Comparison of ENCODE assay signal across 21 cellular contexts in genomic region chr6:71502210-71502609, GRCh38.
DNase-seq lines count a peak whose midpoint lies in the region; ATAC-seq, FAIRE-seq and TF ChIP-seq lines count a peak whose summit lies in the region.
"Had no signal": no experiment of that assay in that cellular context is flagged by ENCODE, and none has a peak within 500 bp of the region (broad histone marks: within the 10 kb centered on the region; RNA-seq: fewer than 3 reads in every experiment).

No MANE protein-coding gene starts in this region.

- H4K20me1 ChIP-seq in hepatocyte (ENCODE audit: insufficient read depth, poor library complexity, severe bottlenecking) = no peaks in the 10 kb centered on the region

- no peak for FAIRE-seq in pancreas (lab: Jason Lieb, UNC)
- FAIRE-seq: HepG2 had no signal

- peak overlapping the region; percentile 4 for H3K4me3 Mint-ChIP-seq in Calu3 (ENCODE audit: low read depth, unreplicated experiment)
- no peak overlapping the region for H3K4me3 Mint-ChIP-seq in mesothelial cell of epicardium
- H3K4me3 Mint-ChIP-seq in activated T-cell treated with anti-CD3 and anti-CD28 coated beads, Interleukin-2, amount 50 U/mL, for 72 hours = no peak overlapping the region
- H3K4me3 Mint-ChIP-seq: CD4-positive, CD25-positive, alpha-beta regulatory T cell; CD8-positive, alpha-beta memory T cell; HFFc6; IgD-negative memory B cell had no signal

- H3K4me1 ChIP-seq in hepatocyte (ENCODE audit: insufficient read depth) (no peaks in the 10 kb centered on the region), pancreas (no peaks in the 10 kb centered on the region)
- H3K4me1 ChIP-seq: BE2C had no signal

- H3K27me3 ChIP-seq in hepatocyte = no peaks in the 10 kb centered on the region
- no peaks in the 10 kb centered on the region for H3K27me3 ChIP-seq in pancreas
- H3K27me3 ChIP-seq in WERI-Rb-1 (ENCODE audit: insufficient read depth, low read depth, severe bottlenecking) = no peaks in the 10 kb centered on the region

- H3K36me3 ChIP-seq in hepatocyte (replicated peaks; ENCODE audit: insufficient read depth, low read depth) = no peaks in the 10 kb centered on the region
- H3K36me3 ChIP-seq in pancreas = no peaks in the 10 kb centered on the region
- no peaks in the 10 kb centered on the region for H3K36me3 ChIP-seq in WERI-Rb-1
- H3K36me3 ChIP-seq: BE2C had no signal

- peak in 3 of 4 donors; percentile 60 to 77 (median 60) for ATAC-seq in pancreas
- ATAC-seq in activated T-cell treated with anti-CD3 and anti-CD28 coated beads, Interleukin-2, amount 50 U/mL, for 72 hours (replicated peaks in 1 of 2) = no peak
- ATAC-seq: HCT116, HepG2 had no signal

- intact Hi-C loops in Calu3 (cut with micrococcal nuclease; ENCODE audit: unreplicated experiment) = no loop called here
- intact Hi-C loops in pancreas (cut with DNase I) = loop anchor here in 2 of 3 donors (10.0 kb wide), 1 partner anchor 117 kb away; no protein-coding TSS in a partner anchor

- H3K27ac Mint-ChIP-seq in Calu3 (ENCODE audit: unreplicated experiment) (peak overlapping the region; percentile 23), mesothelial cell of epicardium (peak overlapping the region; percentile 43)
- no peak overlapping the region for H3K27ac Mint-ChIP-seq in activated T-cell treated with anti-CD3 and anti-CD28 coated beads, Interleukin-2, amount 50 U/mL, for 72 hours
- H3K27ac Mint-ChIP-seq: CD4-positive, CD25-positive, alpha-beta regulatory T cell; CD8-positive, alpha-beta memory T cell; HFFc6; IgD-negative memory B cell had no signal

- WGBS in hepatocyte (ENCODE audit: low lambda C conversion rate, missing lambda C conversion rate) = 57% methylated on average over 1 of the region's 1 CpG
- 33 to 35% methylated on average over 1 of the region's 1 CpG for whole genome bisulfite sequencing in pancreas, 2 donors

- no TSS peak for BruUV-seq in Calu3 (replicated peaks; lab: Mats Ljungman, UMichigan)

- TF ChIP-seq CTCF in Calu3 (IDR thresholded peaks at IDR 0.05; ENCODE audit: unreplicated experiment) (no peak), hepatocyte (IDR thresholded peaks at IDR 0.05; ENCODE audit: poor library complexity) (no peak), mesothelial cell of epicardium (IDR thresholded peaks at IDR 0.05; ENCODE audit: unreplicated experiment) (no peak), pancreas (IDR thresholded peaks at IDR 0.05) (no peak), WERI-Rb-1 (IDR thresholded peaks at IDR 0.05; ENCODE audit: low read depth, low read length) (no peak)

- H3K9me3 Mint-ChIP-seq in Calu3 (ENCODE audit: low read depth, unreplicated experiment) (peaks cover 3% of the 10 kb centered on the region), mesothelial cell of epicardium (peaks cover 3% of the 10 kb centered on the region)
- H3K9me3 Mint-ChIP-seq in activated T-cell treated with anti-CD3 and anti-CD28 coated beads, Interleukin-2, amount 50 U/mL, for 72 hours = no peaks in the 10 kb centered on the region
- H3K9me3 Mint-ChIP-seq: CD8-positive, alpha-beta memory T cell; HFFc6 had no signal

- H3K27ac ChIP-seq in hepatocyte (peak overlapping the region; percentile 38), pancreas (peak overlapping the region in 2 of 4 donors; percentile 13 to 18), WERI-Rb-1 (no peak overlapping the region)
- H3K27ac ChIP-seq: GM23248 had no signal

- H2AFZ ChIP-seq in hepatocyte = peak overlapping the region; percentile 1
- H2AFZ ChIP-seq: GM23248 had no signal

- H3K4me3 ChIP-seq in hepatocyte = no peak overlapping the region
- H3K4me3 ChIP-seq in pancreas = no peak overlapping the region
- no peak overlapping the region for H3K4me3 ChIP-seq in WERI-Rb-1 (ENCODE audit: low read depth, low read length)
- H3K4me3 ChIP-seq: GM23248 had no signal

- no peaks in the 10 kb centered on the region for H3K36me3 Mint-ChIP-seq in Calu3 (ENCODE audit: insufficient read depth, unreplicated experiment)
- H3K36me3 Mint-ChIP-seq in mesothelial cell of epicardium = no peaks in the 10 kb centered on the region
- H3K36me3 Mint-ChIP-seq in activated T-cell treated with anti-CD3 and anti-CD28 coated beads, Interleukin-2, amount 50 U/mL, for 72 hours (ENCODE audit: insufficient read depth in 2 of 2) = no peaks in the 10 kb centered on the region
- H3K36me3 Mint-ChIP-seq: CD4-positive, CD25-positive, alpha-beta regulatory T cell; CD8-positive, alpha-beta memory T cell had no signal

- H3K4me1 Mint-ChIP-seq in Calu3 (ENCODE audit: low read depth, unreplicated experiment) (peaks cover 28% of the 10 kb centered on the region), mesothelial cell of epicardium (peaks cover 8% of the 10 kb centered on the region)
- H3K4me1 Mint-ChIP-seq in activated T-cell treated with anti-CD3 and anti-CD28 coated beads, Interleukin-2, amount 50 U/mL, for 72 hours (ENCODE audit: low read depth) = no peaks in the 10 kb centered on the region
- H3K4me1 Mint-ChIP-seq: CD4-positive, CD25-positive, alpha-beta regulatory T cell; CD8-positive, alpha-beta memory T cell; IgD-negative memory B cell had no signal

- H3K9me2 ChIP-seq in hepatocyte (replicated peaks; ENCODE audit: insufficient read depth) = no peaks in the 10 kb centered on the region

- CTCF ChIA-PET in Calu3 (lab: Charles Lee) = interaction anchor here (1.1 to 2.1 kb wide), 2 partner anchors 9 to 117 kb away, joined by 3 to 6 read pairs; no protein-coding TSS in a partner anchor

- H3K27me3 Mint-ChIP-seq in Calu3 (ENCODE audit: unreplicated experiment) (no peaks in the 10 kb centered on the region), mesothelial cell of epicardium (ENCODE audit: low read depth) (no peaks in the 10 kb centered on the region)
- no peaks in the 10 kb centered on the region for H3K27me3 Mint-ChIP-seq in activated T-cell treated with anti-CD3 and anti-CD28 coated beads, Interleukin-2, amount 50 U/mL, for 72 hours (ENCODE audit: low read depth)
- H3K27me3 Mint-ChIP-seq: CD4-positive, CD25-positive, alpha-beta regulatory T cell; CD8-positive, alpha-beta memory T cell; IgD-negative memory B cell had no signal

- no peaks in the 10 kb centered on the region for H3K79me2 ChIP-seq in hepatocyte

- peak overlapping the region; percentile 17 for H3K4me2 ChIP-seq in hepatocyte

- H3K9me3 ChIP-seq in hepatocyte (ENCODE audit: low read depth) (no peaks in the 10 kb centered on the region), pancreas (no peaks in the 10 kb centered on the region), WERI-Rb-1 (ENCODE audit: severe bottlenecking) (no peaks in the 10 kb centered on the region)
- H3K9me3 ChIP-seq: BE2C had no signal

- DNase-seq in Calu3 (no peak), hepatocyte (ENCODE audit: low spot score) (no peak), mesothelial cell of epicardium (ENCODE audit: low spot score in 2 of 2, unreplicated experiment in 2 of 2) (no peak), pancreas (no peak), WERI-Rb-1 (no peak)
- no peak for DNase-seq in activated T-cell treated with anti-CD3 and anti-CD28 coated beads, Interleukin-2, amount 50 U/mL, for 1 hour
- no peak for DNase-seq in activated T-cell treated with anti-CD3 and anti-CD28 coated beads, Interleukin-2, amount 50 U/mL, for 72 hours
- DNase-seq: BE2C; C1 segment of cervical spinal cord; CD4-positive, CD25-positive, alpha-beta regulatory T cell; CD8-positive, alpha-beta memory T cell; COR-L47; DMS79 treated with DMSO at 0.1 percent for 48 hours; GF-D8; GM23248; H7; HFFc6; KBM-7 had no signal

Comparison
In these comparisons a context has a peak if more than half of its experiments do, and no peak if none do; other contexts are left out.
1. ATAC-seq: peak in pancreas (3 of 4); none in activated T-cell treated with anti-CD3 and anti-CD28 coated beads, Interleukin-2, amount 50 U/mL, for 72 hours (0 of 2).